ENCODE assay signal across 19 cellular contexts in the genomic region with DNA sequence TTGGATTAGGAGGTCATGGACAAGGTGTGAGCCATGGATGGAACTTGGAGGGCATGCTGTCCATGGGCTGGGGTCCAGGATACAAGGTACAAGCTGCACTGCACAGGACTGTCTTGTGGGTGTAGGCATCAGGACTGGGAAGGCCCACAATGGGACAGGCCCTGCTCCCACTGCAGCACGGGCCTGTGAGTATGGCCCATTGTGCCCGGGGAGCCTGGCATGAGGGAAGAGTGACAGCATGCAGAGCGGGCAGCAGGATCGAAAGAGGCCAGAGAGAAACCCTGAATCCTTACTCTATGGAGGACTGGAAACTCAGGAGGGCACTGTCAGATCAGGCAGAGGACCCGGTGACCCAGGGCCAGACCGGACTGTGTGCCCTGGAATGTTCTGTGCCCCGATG.
DNase-seq lines count a peak whose midpoint lies in the region; ATAC-seq, FAIRE-seq and TF ChIP-seq lines count a peak whose summit lies in the region.
"Had no signal": no experiment of that assay in that cellular context is flagged by ENCODE, and none has a peak within 500 bp of the region (broad histone marks: within the 10 kb centered on the region; RNA-seq: fewer than 3 reads in every experiment).

No MANE protein-coding gene starts in this region.

- DNase-seq in BE2C (peak; percentile 2), HTR-8/SVneo (ENCODE audit: insufficient read length, low spot score) (no peak), lower lobe of right lung (peak; percentile 29), spleen (peak; percentile 56), cerebellum (ENCODE audit: low spot score) (no peak), NCI-H2196 treated with DMSO at 0.1 percent for 48 hours (lab: John Stamatoyannopoulos, UW; ENCODE audit: unreplicated experiment) (no peak)
- DNase-seq: CD4-positive, alpha-beta memory T cell; DND-41; MG63; NCI-H1417; NCI-H1694 treated with DMSO at 0.1 percent for 48 hours; NCI-H2081 treated with DMSO at 0.1 percent for 48 hours; NCI-H446 treated with DMSO at 0.1 percent for 48 hours; NCI-H526 treated with DMSO at 0.1 percent for 48 hours; SHP77 treated with DMSO at 0.1 percent for 48 hours had no signal

- no peaks in the 10 kb centered on the region for H3K27me3 Mint-ChIP-seq in stimulated activated memory B cell treated with anti-CD40 and anti-IgM and Interleukin-4, amounts not matched to agents 10 μg/mL and 1 μg/mL and 100 μg/mL, for 72 hours
- H3K27me3 Mint-ChIP-seq: CD4-positive, alpha-beta memory T cell had no signal

- H3K27ac Mint-ChIP-seq in stimulated activated memory B cell treated with anti-CD40 and anti-IgM and Interleukin-4, amounts not matched to agents 10 μg/mL and 1 μg/mL and 100 μg/mL, for 72 hours, result no peak overlapping the region

- peak; percentile 31 for FAIRE-seq in HTR-8/SVneo (lab: Jason Lieb, UNC)
- FAIRE-seq: GM12878, H54 had no signal

- no peak overlapping the region for H3K4me3 Mint-ChIP-seq in stimulated activated memory B cell treated with anti-CD40 and anti-IgM and Interleukin-4, amounts not matched to agents 10 μg/mL and 1 μg/mL and 100 μg/mL, for 72 hours
- H3K4me3 Mint-ChIP-seq: CD4-positive, alpha-beta memory T cell had no signal

- no peaks in the 10 kb centered on the region for H3K36me3 Mint-ChIP-seq in stimulated activated memory B cell treated with anti-CD40 and anti-IgM and Interleukin-4, amounts not matched to agents 10 μg/mL and 1 μg/mL and 100 μg/mL, for 72 hours

- no peak for ATAC-seq in lower lobe of right lung
- ATAC-seq in stimulated activated memory B cell treated with anti-CD40 and anti-IgM and Interleukin-4, amounts not matched to agents 10 μg/mL and 1 μg/mL and 100 μg/mL, for 72 hours, result no peak
- ATAC-seq: GM12878 had no signal

- no peak for TF ChIP-seq POLR2A in spleen (IDR thresholded peaks at IDR 0.05)

- H3K9me3 ChIP-seq in BE2C (no peaks in the 10 kb centered on the region), lower lobe of right lung (no peaks in the 10 kb centered on the region), spleen (no peaks in the 10 kb centered on the region)
- H3K9me3 ChIP-seq: BLaER1, MG63 had no signal

- intact Hi-C loops in lower lobe of right lung (cut with DNase I) (no loop called here), spleen (cut with DNase I; ENCODE audit: low total_unique reads) (no loop called here)

- peaks cover 12% of the 10 kb centered on the region for H3K4me1 Mint-ChIP-seq in stimulated activated memory B cell treated with anti-CD40 and anti-IgM and Interleukin-4, amounts not matched to agents 10 μg/mL and 1 μg/mL and 100 μg/mL, for 72 hours

- no peak overlapping the region for H3K4me3 ChIP-seq in BE2C (ENCODE audit: low read depth, low read length)
- no peak overlapping the region for H3K4me3 ChIP-seq in lower lobe of right lung
- H3K4me3 ChIP-seq in spleen, result no peak overlapping the region
- H3K4me3 ChIP-seq: BLaER1, GM12878, MG63 had no signal

- H3K9me3 Mint-ChIP-seq in stimulated activated memory B cell treated with anti-CD40 and anti-IgM and Interleukin-4, amounts not matched to agents 10 μg/mL and 1 μg/mL and 100 μg/mL, for 72 hours, result no peaks in the 10 kb centered on the region
- H3K9me3 Mint-ChIP-seq: CD4-positive, alpha-beta memory T cell had no signal

- no peaks in the 10 kb centered on the region for H3K36me3 ChIP-seq in BE2C
- H3K36me3 ChIP-seq in lower lobe of right lung, result no peaks in the 10 kb centered on the region
- peaks cover 0 to 1% (median 0%) of the 10 kb centered on the region in 6 donors for H3K36me3 ChIP-seq in spleen
- H3K36me3 ChIP-seq: BLaER1, MG63 had no signal

- no peak for TF ChIP-seq CTCF in BE2C (IDR thresholded peaks at IDR 0.05; ENCODE audit: low read depth, low read length)
- TF ChIP-seq CTCF in lower lobe of right lung (IDR thresholded peaks at IDR 0.05), result no peak
- TF ChIP-seq CTCF in spleen (IDR thresholded peaks at IDR 0.05 in 8 of 11, conservative IDR thresholded peaks at IDR 0.05 in 3 of 11), result no peak

- WGBS in spleen, 5 donors, result 77 to 91% (median 85%) methylated on average over 7 of the region's 7 CpGs

- H3K27me3 ChIP-seq in BE2C (peaks cover 7% of the 10 kb centered on the region), lower lobe of right lung (ENCODE audit: low read depth) (no peaks in the 10 kb centered on the region), spleen (replicated peaks in 1 of 7) (no peaks in the 10 kb centered on the region)
- H3K27me3 ChIP-seq: BLaER1 had no signal

- H3K4me1 ChIP-seq in BE2C (0 out of 2 replicates have a peak, but pooled peaks cover 3% of the 10 kb centered on the region), lower lobe of right lung (peaks cover 16% of the 10 kb centered on the region), spleen (peaks cover 7 to 17% (median 13%) of the 10 kb centered on the region in 6 donors)

- H3K27ac ChIP-seq in lower lobe of right lung (no peak overlapping the region), spleen (no peak overlapping the region)
- H3K27ac ChIP-seq: BLaER1 had no signal

Comparison
In these comparisons a context has a peak if more than half of its experiments do, and no peak if none do; other contexts are left out.
1. DNase-seq: peak in BE2C (single experiment), lower lobe of right lung (single experiment) and spleen (single experiment); none in HTR-8/SVneo (single experiment), cerebellum (single experiment) and NCI-H2196 treated with DMSO at 0.1 percent for 48 hours (single experiment).